25 cellular contexts compared by ENCODE assay signal in the genomic region with DNA sequence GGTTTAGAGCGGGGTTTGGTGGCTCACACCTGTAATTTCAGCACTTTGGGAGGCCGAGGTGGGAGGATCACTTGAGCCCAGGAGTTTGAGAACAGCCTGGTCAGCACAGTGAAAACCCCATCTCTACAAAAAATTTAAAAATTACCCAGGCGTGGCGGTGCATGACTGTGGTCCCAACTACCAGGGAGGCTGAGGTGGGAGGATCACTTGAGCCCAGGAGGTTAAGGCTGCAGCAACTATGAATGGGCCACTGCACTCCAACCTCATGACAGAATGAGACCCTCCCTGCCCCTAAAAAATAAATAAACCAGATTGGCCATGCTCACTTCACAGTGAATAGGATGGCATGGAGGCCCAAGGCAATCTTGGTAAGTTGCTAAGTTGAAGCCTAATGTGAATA.
"Had no signal": no experiment of that assay in that cellular context is flagged by ENCODE, and none has a peak within 500 bp of the region (broad histone marks: within the 10 kb centered on the region; RNA-seq: fewer than 3 reads in every experiment).

No MANE protein-coding gene starts in this region.

- H3K36me3 ChIP-seq: brain microvascular endothelial cell, MG63 had no signal

- ATAC-seq: activated T-helper 17 cell treated with anti-CD3 and anti-CD28 coated beads, Interleukin-2, amount 50 U/mL, for 72 hours; T-helper 17 cell had no signal

- DNase-seq: activated B cell treated with CpG ODN at 0.5 μM for 24 hours; activated CD4-positive, alpha-beta T cell treated with anti-CD3 and anti-CD28 coated beads for 1 hour; activated CD4-positive, alpha-beta T cell treated with anti-CD3 and anti-CD28 coated beads, Interleukin-2, amount 10 ng/mL, durations not matched to agents 24 days and 14 days; activated CD4-positive, alpha-beta T cell treated with anti-CD3 and anti-CD28 coated beads, Interleukin-2, amount 50 U/mL, for 48 hours; activated gamma-delta T cell; activated naive CD4-positive, alpha-beta T cell treated with anti-CD3 and anti-CD28 coated beads for 36 hours; activated naive CD8-positive, alpha-beta T cell treated with anti-CD3 and anti-CD28 coated beads for 36 hours; activated T-cell treated with anti-CD3 and anti-CD28 coated beads for 4 hours; activated T-cell treated with anti-CD3 and anti-CD28 coated beads, Interleukin-2, amount 50 U/mL, for 48 hours; NCI-H1092 treated with DMSO at 0.1 percent for 48 hours; NCI-H1417 treated with DMSO at 0.1 percent for 48 hours; NCI-H1694; NCI-H2029; NCI-H2107; NCI-H2171 treated with DMSO at 0.1 percent for 48 hours; NCI-H345; NCI-H510A; NCI-H526 treated with DMSO at 0.1 percent for 48 hours; NCI-H82; SIG-M5; T-helper 17 cell; T-helper 9 cell had no signal

- H3K9me3 ChIP-seq: MG63 had no signal

- H3K4me3 ChIP-seq: MG63 had no signal

- H3K27ac ChIP-seq: brain microvascular endothelial cell had no signal
